ENCODE assay signal across 9 cellular contexts in genomic region chr2:7096726-7097352, GRCh38.
DNase-seq lines count a peak whose midpoint lies in the region; ATAC-seq and TF ChIP-seq lines count a peak whose summit lies in the region.
"Had no signal": no experiment of that assay in that cellular context is flagged by ENCODE, and none has a peak within 500 bp of the region (broad histone marks: within the 10 kb centered on the region; RNA-seq: fewer than 3 reads in every experiment).

No MANE protein-coding gene starts in this region.

- no peak overlapping the region for H3K27ac ChIP-seq in IMR-90 (ENCODE audit: insufficient read depth, low read length)
- H3K27ac ChIP-seq: sigmoid colon had no signal

- no peaks in the 10 kb centered on the region for H3K4me1 ChIP-seq in IMR-90 (ENCODE audit: control insufficient read depth, insufficient read depth, low read length)

- H2AK5ac ChIP-seq in IMR-90 (ENCODE audit: low read depth, low read length) = no peak overlapping the region

- no peak for TF ChIP-seq POLR2A in IMR-90 (IDR thresholded peaks at IDR 0.05; ENCODE audit: low read depth, low read length)

- no peak for TF ChIP-seq RAD21 in IMR-90 (IDR thresholded peaks at IDR 0.05; ENCODE audit: low read length)

- POLR2A ChIA-PET in IMR-90 (lab: Charles Lee; ENCODE audit: unreplicated experiment) = no interaction called here

- H3K4me2 ChIP-seq in IMR-90 (ENCODE audit: low read depth, low read length) = no peak overlapping the region

- no peak overlapping the region for H2AK9ac ChIP-seq in IMR-90 (replicated peaks; ENCODE audit: low read depth, low read length, poor library complexity)

- H3K9me3 ChIP-seq in IMR-90 (ENCODE audit: control insufficient read depth, insufficient read depth, low read length) = no peaks in the 10 kb centered on the region
- H3K9me3 ChIP-seq: sigmoid colon had no signal

- no peak overlapping the region for H3K18ac ChIP-seq in IMR-90 (ENCODE audit: low read depth, low read length)

- H3K4me1 Mint-ChIP-seq in stimulated activated naive CD8-positive, alpha-beta T cell treated with anti-CD3 and anti-CD28 coated beads, Interleukin-15, amount 100 ng/mL, for 72 hours = peaks cover 16% of the 10 kb centered on the region
- peaks cover 7% of the 10 kb centered on the region for H3K4me1 Mint-ChIP-seq in central memory CD8-positive, alpha-beta T cell

- H3K27me3 Mint-ChIP-seq in stimulated activated naive CD8-positive, alpha-beta T cell treated with anti-CD3 and anti-CD28 coated beads, Interleukin-15, amount 100 ng/mL, for 72 hours = no peaks in the 10 kb centered on the region
- H3K27me3 Mint-ChIP-seq in central memory CD8-positive, alpha-beta T cell = no peaks in the 10 kb centered on the region

- no peak overlapping the region for H3K23ac ChIP-seq in IMR-90 (ENCODE audit: low read depth, low read length)

- H3K14ac ChIP-seq in IMR-90 (replicated peaks; ENCODE audit: low read depth, low read length) = no peak overlapping the region

- H3K36me3 Mint-ChIP-seq in central memory CD8-positive, alpha-beta T cell (ENCODE audit: insufficient read depth) = peaks cover 6% of the 10 kb centered on the region

- H2BK5ac ChIP-seq in IMR-90 (ENCODE audit: low read depth, low read length, poor library complexity, severe bottlenecking) = no peak overlapping the region

- H3K4me3 ChIP-seq in IMR-90 (ENCODE audit: insufficient read depth, low read depth, low read length) = no peak overlapping the region

- H3K9me3 Mint-ChIP-seq in stimulated activated naive CD8-positive, alpha-beta T cell treated with anti-CD3 and anti-CD28 coated beads, Interleukin-15, amount 100 ng/mL, for 72 hours = no peaks in the 10 kb centered on the region
- no peaks in the 10 kb centered on the region for H3K9me3 Mint-ChIP-seq in central memory CD8-positive, alpha-beta T cell

- H3K36me3 ChIP-seq in IMR-90 (ENCODE audit: control insufficient read depth, insufficient read depth, low read length) = no peaks in the 10 kb centered on the region
- H3K36me3 ChIP-seq: sigmoid colon had no signal

- H3K9ac ChIP-seq in IMR-90 (ENCODE audit: low read depth, low read length) = no peak overlapping the region

- H4K5ac ChIP-seq in IMR-90 (ENCODE audit: low read depth, low read length) = no peak overlapping the region

- in situ Hi-C loops in IMR-90 (cut with MboI; ENCODE audit: low sequenced_read_pairs) = no loop called here

- no peaks in the 10 kb centered on the region for H3K79me1 ChIP-seq in IMR-90 (ENCODE audit: low read depth in 1 of 2, low read length in 2 of 2)

- no peak for TF ChIP-seq CTCF in IMR-90 (conservative IDR thresholded peaks at IDR 0.05; ENCODE audit: low read depth, low read length)
- no peak for TF ChIP-seq CTCF in GM10266 (IDR thresholded peaks at IDR 0.05; ENCODE audit: control insufficient read depth, insufficient read depth, low read depth, missing control alignments)

- H2BK15ac ChIP-seq in IMR-90 (ENCODE audit: low read depth, low read length) = no peak overlapping the region

- DNase-seq in stimulated activated naive CD8-positive, alpha-beta T cell treated with anti-CD3 and anti-CD28 coated beads, Interleukin-15, amount 100 ng/mL, for 72 hours = no peak
- DNase-seq in stimulated activated naive CD8-positive, alpha-beta T cell treated with anti-CD3 and anti-CD28 coated beads, Interleukin-15, Interleukin-2, amounts not matched to agents 100 U/mL and 50 U/mL, for 24 hours = no peak
- DNase-seq in IMR-90 (no peak), NCI-H226 (no peak), glomerular visceral epithelial cell (ENCODE audit: extremely low spot score) (no peak), GM10266 (ENCODE audit: extremely low spot score) (no peak)
- DNase-seq in central memory CD8-positive, alpha-beta T cell (ENCODE audit: low spot score in 2 of 2) = no peak

- H2BK20ac ChIP-seq in IMR-90 (ENCODE audit: low read depth, low read length) = no peak overlapping the region

- intact Hi-C loops in IMR-90 (cut with micrococcal nuclease) = loop anchor here (1.0 to 2.0 kb wide), 2 partner anchors 1588 to 1664 kb away; no protein-coding TSS in a partner anchor

- no peaks in the 10 kb centered on the region for H3K9me1 ChIP-seq in IMR-90 (ENCODE audit: insufficient read depth, low read length)

- dilution Hi-C loops in IMR-90 (cut with HindIII; ENCODE audit: low sequenced_read_pairs, unreplicated experiment) = no loop called here

- H3K4me3 Mint-ChIP-seq in stimulated activated naive CD8-positive, alpha-beta T cell treated with anti-CD3 and anti-CD28 coated beads, Interleukin-15, amount 100 ng/mL, for 72 hours = no peak overlapping the region
- H3K4me3 Mint-ChIP-seq in central memory CD8-positive, alpha-beta T cell = peak overlapping the region; percentile 47

- no peak overlapping the region for H3K27ac Mint-ChIP-seq in stimulated activated naive CD8-positive, alpha-beta T cell treated with anti-CD3 and anti-CD28 coated beads, Interleukin-15, amount 100 ng/mL, for 72 hours
- H3K27ac Mint-ChIP-seq in central memory CD8-positive, alpha-beta T cell (ENCODE audit: low read depth) = no peak overlapping the region

- CTCF ChIA-PET in IMR-90 (lab: Yijun Ruan, JAX) = no interaction called here

- no peak overlapping the region for H4K8ac ChIP-seq in IMR-90 (ENCODE audit: low read depth in 2 of 2, low read length in 2 of 2)

- H2AFZ ChIP-seq in IMR-90 (replicated peaks; ENCODE audit: low read length, poor library complexity) = peak overlapping the region; percentile 75

- H2BK120ac ChIP-seq in IMR-90 (ENCODE audit: low read depth, low read length) = no peak overlapping the region

- BruUV-seq in IMR-90 (replicated peaks; lab: Mats Ljungman, UMichigan) = no TSS peak

- no peak overlapping the region for H4K91ac ChIP-seq in IMR-90 (ENCODE audit: insufficient read depth, low read depth, low read length)

- 60% methylated on average over 3 of the region's 20 CpGs; no CpG with 5 or more reads in 1 of the 2 experiments for WGBS in IMR-90 (ENCODE audit: extremely low coverage in 2 of 2, insufficient read length in 1 of 2), 2 experiments

- H3K56ac ChIP-seq in IMR-90 (ENCODE audit: extremely low read depth, insufficient read depth, low read length) = no peak overlapping the region

- ATAC-seq in stimulated activated naive CD8-positive, alpha-beta T cell treated with anti-CD3 and anti-CD28 coated beads, Interleukin-15, amount 100 ng/mL, for 72 hours = peak; percentile 33
- no peak for ATAC-seq in stimulated activated naive CD8-positive, alpha-beta T cell treated with anti-CD3 and anti-CD28 coated beads, Interleukin-15, Interleukin-2, amounts not matched to agents 100 U/mL and 50 U/mL, for 24 hours
- ATAC-seq in IMR-90 (ENCODE audit: low read depth) (peak; percentile 35; the same call in 1 of the 2 replicates), HG02571 (IDR thresholded peaks at IDR 0.05; ENCODE audit: unreplicated experiment) (no peak)
- ATAC-seq in central memory CD8-positive, alpha-beta T cell (replicated peaks; ENCODE audit: extremely low read depth, poor library complexity, severe bottlenecking) = no peak

- no peaks in the 10 kb centered on the region for H4K20me1 ChIP-seq in IMR-90 (ENCODE audit: insufficient read depth, low read length)

- H3K27me3 ChIP-seq in IMR-90 (ENCODE audit: control insufficient read depth, insufficient read depth, low read length) = no peaks in the 10 kb centered on the region
- H3K27me3 ChIP-seq: sigmoid colon had no signal

- no peak overlapping the region for H3K4ac ChIP-seq in IMR-90 (ENCODE audit: low read depth, low read length)

TF ChIP-seq in IMR-90, 13 proteins besides CTCF, POLR2A, EP300 and RAD21:
- TF ChIP-seq RFX5 (IDR thresholded peaks at IDR 0.05; ENCODE audit: low read depth, low read length) (no peak), MAZ (IDR thresholded peaks at IDR 0.05; ENCODE audit: borderline replicate concordance, low read depth, low read length) (no peak)

Comparison
In these comparisons a context has a peak if more than half of its experiments do, and no peak if none do; other contexts are left out.
1. ATAC-seq: peak in stimulated activated naive CD8-positive, alpha-beta T cell treated with anti-CD3 and anti-CD28 coated beads, Interleukin-15, amount 100 ng/mL, for 72 hours (single experiment) and IMR-90 (single experiment); none in stimulated activated naive CD8-positive, alpha-beta T cell treated with anti-CD3 and anti-CD28 coated beads, Interleukin-15, Interleukin-2, amounts not matched to agents 100 U/mL and 50 U/mL, for 24 hours (single experiment), central memory CD8-positive, alpha-beta T cell (single experiment) and HG02571 (single experiment).